Comparison of ENCODE assay signal across 24 cellular contexts in genomic region chr13:102312841-102313240, GRCh38.
A peak's percentile ranks its signal among the peaks of the same experiment; 100 is the strongest.
DNase-seq lines count a peak whose midpoint lies in the region; ATAC-seq, FAIRE-seq and TF ChIP-seq lines count a peak whose summit lies in the region.
"Had no signal": no experiment of that assay in that cellular context is flagged by ENCODE, and none has a peak within 500 bp of the region (broad histone marks: within the 10 kb centered on the region; RNA-seq: fewer than 3 reads in every experiment).

No MANE protein-coding gene starts in this region.

- H4K20me1 ChIP-seq in SK-N-SH (ENCODE audit: insufficient read depth) = no peaks in the 10 kb centered on the region

- H3K36me3 ChIP-seq in SK-N-SH (replicated peaks in 1 of 2; ENCODE audit: control insufficient read depth in 1 of 2, insufficient read depth in 2 of 2, low read length in 1 of 2) (no peaks in the 10 kb centered on the region), kidney (ENCODE audit: control insufficient read depth in 1 of 2, insufficient read depth in 2 of 2, low read length in 2 of 2) (no peaks in the 10 kb centered on the region), upper lobe of right lung (no peaks in the 10 kb centered on the region)

- no peaks in the 10 kb centered on the region for H3K9me3 ChIP-seq in SK-N-SH
- H3K9me3 ChIP-seq in kidney (ENCODE audit: control insufficient read depth in 1 of 2, low read length in 2 of 2) = no peaks in the 10 kb centered on the region
- H3K9me3 ChIP-seq in upper lobe of right lung = no peaks in the 10 kb centered on the region

- H3K4me1 ChIP-seq in SK-N-SH (ENCODE audit: control insufficient read depth in 1 of 2, insufficient read depth in 2 of 2, low read depth in 1 of 2, low read length in 1 of 2) = peaks cover 0 to 36% of the 10 kb centered on the region in 2 experiments; a peak in 3 of 4 replicates
- no peaks in the 10 kb centered on the region for H3K4me1 ChIP-seq in kidney (ENCODE audit: control insufficient read depth in 1 of 2, insufficient read depth in 1 of 2, low read depth in 1 of 2, low read length in 2 of 2)
- peaks cover 4% of the 10 kb centered on the region for H3K4me1 ChIP-seq in upper lobe of right lung

- no peak overlapping the region for H3K4me2 ChIP-seq in SK-N-SH

- H2AFZ ChIP-seq in SK-N-SH (ENCODE audit: low read depth) = no peak overlapping the region

- H3K79me2 ChIP-seq in SK-N-SH (ENCODE audit: insufficient read depth) = no peaks in the 10 kb centered on the region

- FAIRE-seq in kidney (lab: Jason Lieb, UNC) = no peak
- FAIRE-seq: GM12878, HepG2 had no signal

- no peaks in the 10 kb centered on the region for H3K9me2 ChIP-seq in SK-N-SH

- H3F3A ChIP-seq in SK-N-SH (replicated peaks; ENCODE audit: insufficient read depth) = no peaks in the 10 kb centered on the region

- DNase-seq in SK-N-SH (no peak), coronary artery (ENCODE audit: low spot score) (no peak), kidney (peak; percentile 29), upper lobe of right lung (no peak), RPMI8226 (no peak)
- DNase-seq: CD4-positive, CD25-positive, alpha-beta regulatory T cell; COR-L47; DMS 273 treated with DMSO at 0.1 percent for 48 hours; GF-D8; GOT3; KBM-7; MV-4-11; NCI-H1417; NCI-H187; NCI-H2107; NCI-H2227 treated with DMSO at 0.1 percent for 48 hours; NCI-H524 treated with DMSO at 0.1 percent for 48 hours had no signal

- no peak overlapping the region for H3K9ac ChIP-seq in SK-N-SH
- H3K9ac ChIP-seq in kidney (ENCODE audit: low read length in 2 of 2) = no peak overlapping the region

- intact Hi-C loops in kidney (cut with DNase I) (no loop called here), upper lobe of right lung (cut with DNase I) (no loop called here)

- TF ChIP-seq RAD21 in SK-N-SH (IDR thresholded peaks at IDR 0.05; ENCODE audit: low read length) = no peak

- CTCF ChIA-PET in SK-N-SH (lab: Yijun Ruan, JAX) = interaction anchor here (0.6 to 1.3 kb wide), 4 partner anchors 18 to 171 kb away, joined by 3 to 5 read pairs (median 3); no protein-coding TSS in a partner anchor

- H3K4me3 ChIP-seq in SK-N-SH (ENCODE audit: low read depth in 2 of 2, low read length in 1 of 2) (no peak overlapping the region), coronary artery (peak overlapping the region; percentile 52), kidney (ENCODE audit: low read length in 2 of 2) (no peak overlapping the region), upper lobe of right lung (no peak overlapping the region)
- H3K4me3 ChIP-seq: GM12878 had no signal

- H3K27ac ChIP-seq in SK-N-SH (ENCODE audit: low read depth in 2 of 2, low read length in 1 of 2) = peak overlapping the region in 1 of 2 experiments; percentile 62; a peak in 1 of 4 replicates
- peak overlapping the region in 1 of 2 donors; percentile 54 for H3K27ac ChIP-seq in coronary artery
- H3K27ac ChIP-seq in kidney (ENCODE audit: low read depth in 2 of 2, low read length in 2 of 2) = no peak overlapping the region
- H3K27ac ChIP-seq in upper lobe of right lung = peak overlapping the region; percentile 28
- H3K27ac ChIP-seq: 22Rv1, RWPE1 had no signal

- H3K27me3 ChIP-seq in SK-N-SH (ENCODE audit: insufficient read depth) (no peaks in the 10 kb centered on the region), upper lobe of right lung (no peaks in the 10 kb centered on the region)

- no peak for TF ChIP-seq EP300 in SK-N-SH (IDR thresholded peaks at IDR 0.05; ENCODE audit: borderline replicate concordance in 1 of 2, low read depth in 1 of 2, low read length in 1 of 2)

- TF ChIP-seq CTCF in SK-N-SH (IDR thresholded peaks at IDR 0.05) (no peak), coronary artery (IDR thresholded peaks at IDR 0.05) (no peak), kidney (IDR thresholded peaks at IDR 0.05; ENCODE audit: borderline replicate concordance, extremely low read depth, insufficient read depth) (no peak), upper lobe of right lung (IDR thresholded peaks at IDR 0.05) (no peak)

- WGBS in SK-N-SH (ENCODE audit: low lambda C conversion rate) = 74% methylated on average over 4 of the region's 4 CpGs

- ATAC-seq in SK-N-SH treated with all-trans-retinoic acid at 6 μM for 48 hours = peak; percentile 24; the same call in 1 of the 3 replicates
- ATAC-seq in upper lobe of right lung = no peak
- ATAC-seq in HG03460 (IDR thresholded peaks at IDR 0.05; ENCODE audit: unreplicated experiment) = no peak
- no peak for ATAC-seq in GM21447 (IDR thresholded peaks at IDR 0.05; ENCODE audit: unreplicated experiment)
- ATAC-seq: GM12878, HepG2 had no signal

- POLR2A ChIA-PET in SK-N-SH (lab: Yijun Ruan, JAX) = interaction anchor here (1.2 kb wide), 1 partner anchor 81 kb away, joined by 6 read pairs; no protein-coding TSS in a partner anchor

TF ChIP-seq in SK-N-SH treated with all-trans-retinoic acid at 6 μM for 48 hours, 23 proteins besides CTCF, POLR2A, EP300 and RAD21:
- no peak for TF ChIP-seq BACH2 (CRISPR knock-in tag; IDR thresholded peaks at IDR 0.05; ENCODE audit: borderline replicate concordance)
- no peak for TF ChIP-seq CSDC2 (CRISPR knock-in tag; IDR thresholded peaks at IDR 0.05)
- no peak for TF ChIP-seq TCF4 (CRISPR knock-in tag; IDR thresholded peaks at IDR 0.05; ENCODE audit: borderline replicate concordance)
- TF ChIP-seq ZFP30 (CRISPR knock-in tag; IDR thresholded peaks at IDR 0.05) = no peak
- TF ChIP-seq ZNF565 (CRISPR knock-in tag; conservative IDR thresholded peaks at IDR 0.05; ENCODE audit: low read depth) = no peak
- TF ChIP-seq ZNF70 (CRISPR knock-in tag; IDR thresholded peaks at IDR 0.05) = no peak
- no peak for TF ChIP-seq ZFP3 (CRISPR knock-in tag; IDR thresholded peaks at IDR 0.05)
- TF ChIP-seq OSR1 (CRISPR knock-in tag; IDR thresholded peaks at IDR 0.05) = no peak
- TF ChIP-seq ZNF8 (CRISPR knock-in tag; IDR thresholded peaks at IDR 0.05) = no peak
- no peak for TF ChIP-seq RARB (CRISPR knock-in tag; IDR thresholded peaks at IDR 0.05)

TF ChIP-seq in SK-N-SH, 30 proteins besides CTCF, POLR2A, EP300 and RAD21:
- TF ChIP-seq YY1 (IDR thresholded peaks at IDR 0.05; ENCODE audit: low read depth) (no peak), MXI1 (IDR thresholded peaks at IDR 0.05; ENCODE audit: low read depth, low read length) (no peak), FOSL2 (IDR thresholded peaks at IDR 0.05; ENCODE audit: borderline replicate concordance, low read depth) (no peak), ZBTB33 (IDR thresholded peaks at IDR 0.05; ENCODE audit: borderline replicate concordance, low read depth) (no peak), FOXM1 (IDR thresholded peaks at IDR 0.05; ENCODE audit: low read depth) (no peak), POLR2AphosphoS5 (IDR thresholded peaks at IDR 0.05; ENCODE audit: low read depth, low read length) (no peak), RXRA (IDR thresholded peaks at IDR 0.05; ENCODE audit: borderline replicate concordance, low read depth) (no peak), RFX5 (IDR thresholded peaks at IDR 0.05; ENCODE audit: low read length) (no peak), FOXJ3 (CRISPR knock-in tag; IDR thresholded peaks at IDR 0.05) (no peak), TCF12 (IDR thresholded peaks at IDR 0.05) (no peak), NFIC (IDR thresholded peaks at IDR 0.05; ENCODE audit: borderline replicate concordance) (no peak), TEAD4 (IDR thresholded peaks at IDR 0.05; ENCODE audit: borderline replicate concordance, insufficient read depth) (no peak), SMC3 (IDR thresholded peaks at IDR 0.05; ENCODE audit: low read depth, low read length) (no peak)
- TF ChIP-seq, protein P1, sequence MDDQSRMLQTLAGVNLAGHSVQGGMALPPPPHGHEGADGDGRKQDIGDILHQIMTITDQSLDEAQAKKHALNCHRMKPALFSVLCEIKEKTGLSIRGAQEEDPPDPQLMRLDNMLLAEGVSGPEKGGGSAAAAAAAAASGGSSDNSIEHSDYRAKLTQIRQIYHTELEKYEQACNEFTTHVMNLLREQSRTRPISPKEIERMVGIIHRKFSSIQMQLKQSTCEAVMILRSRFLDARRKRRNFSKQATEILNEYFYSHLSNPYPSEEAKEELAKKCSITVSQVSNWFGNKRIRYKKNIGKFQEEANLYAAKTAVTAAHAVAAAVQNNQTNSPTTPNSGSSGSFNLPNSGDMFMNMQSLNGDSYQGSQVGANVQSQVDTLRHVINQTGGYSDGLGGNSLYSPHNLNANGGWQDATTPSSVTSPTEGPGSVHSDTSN (IDR thresholded peaks at IDR 0.05) = no peak
- TF ChIP-seq, protein P2, sequence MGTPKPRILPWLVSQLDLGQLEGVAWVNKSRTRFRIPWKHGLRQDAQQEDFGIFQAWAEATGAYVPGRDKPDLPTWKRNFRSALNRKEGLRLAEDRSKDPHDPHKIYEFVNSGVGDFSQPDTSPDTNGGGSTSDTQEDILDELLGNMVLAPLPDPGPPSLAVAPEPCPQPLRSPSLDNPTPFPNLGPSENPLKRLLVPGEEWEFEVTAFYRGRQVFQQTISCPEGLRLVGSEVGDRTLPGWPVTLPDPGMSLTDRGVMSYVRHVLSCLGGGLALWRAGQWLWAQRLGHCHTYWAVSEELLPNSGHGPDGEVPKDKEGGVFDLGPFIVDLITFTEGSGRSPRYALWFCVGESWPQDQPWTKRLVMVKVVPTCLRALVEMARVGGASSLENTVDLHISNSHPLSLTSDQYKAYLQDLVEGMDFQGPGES (IDR thresholded peaks at IDR 0.05; ENCODE audit: low read depth, low read length) = no peak
